ENCODE assay signal across 23 cellular contexts in the genomic region with DNA sequence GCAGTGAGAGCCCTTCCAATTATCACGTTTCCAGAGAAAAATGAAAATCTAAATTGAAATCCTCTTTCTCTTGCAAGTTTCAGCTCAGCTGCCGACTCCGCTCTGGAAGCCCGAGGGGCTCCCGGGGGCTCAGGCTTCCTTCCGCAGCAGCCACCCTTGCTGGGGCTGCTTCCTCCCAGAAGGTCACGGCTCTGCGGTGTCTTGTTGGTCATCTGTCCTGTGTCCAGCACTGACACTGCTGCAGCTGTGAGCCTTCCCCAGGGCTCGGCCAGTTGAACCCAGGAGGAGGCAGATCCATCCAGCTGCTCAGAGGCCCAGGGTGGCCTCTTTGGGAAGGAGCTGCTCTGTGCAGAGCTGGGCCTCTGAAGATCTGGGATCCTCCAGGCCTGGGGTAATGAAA.
A peak's percentile ranks its signal among the peaks of the same experiment; 100 is the strongest.
DNase-seq lines count a peak whose midpoint lies in the region; ATAC-seq and TF ChIP-seq lines count a peak whose summit lies in the region.
"Had no signal": no experiment of that assay in that cellular context is flagged by ENCODE, and none has a peak within 500 bp of the region (broad histone marks: within the 10 kb centered on the region; RNA-seq: fewer than 3 reads in every experiment).

No MANE protein-coding gene starts in this region.

- H3K36me3 Mint-ChIP-seq in activated naive CD8-positive, alpha-beta T cell treated with anti-CD3 and anti-CD28 coated beads, Interleukin-2, amount 10 ng/mL, durations not matched to agents 7 days and 5 days, result peaks cover 8% of the 10 kb centered on the region
- no peaks in the 10 kb centered on the region for H3K36me3 Mint-ChIP-seq in activated naive CD8-positive, alpha-beta T cell treated with anti-CD3 and anti-CD28 coated beads for 36 hours
- H3K36me3 Mint-ChIP-seq in memory B cell, result no peaks in the 10 kb centered on the region
- no peaks in the 10 kb centered on the region for H3K36me3 Mint-ChIP-seq in glutamatergic neuron (ENCODE audit: unreplicated experiment)
- H3K36me3 Mint-ChIP-seq: brain had no signal

- H2AFZ ChIP-seq in SU-DHL-6 (ENCODE audit: low read depth, low read length, severe bottlenecking), result no peak overlapping the region
- H2AFZ ChIP-seq: GM23248 had no signal

- no peaks in the 10 kb centered on the region for H3K4me1 ChIP-seq in upper lobe of right lung
- H3K4me1 ChIP-seq: right atrium auricular region, testis had no signal

- H3F3A ChIP-seq in SU-DHL-6 (ENCODE audit: insufficient read depth), result peaks cover 31% of the 10 kb centered on the region

- H3K36me3 ChIP-seq in SU-DHL-6 (ENCODE audit: low read length) (no peaks in the 10 kb centered on the region), upper lobe of right lung (no peaks in the 10 kb centered on the region)
- H3K36me3 ChIP-seq: right atrium auricular region had no signal

- peaks cover 2% of the 10 kb centered on the region for H3K9me3 Mint-ChIP-seq in activated naive CD8-positive, alpha-beta T cell treated with anti-CD3 and anti-CD28 coated beads, Interleukin-2, amount 10 ng/mL, durations not matched to agents 7 days and 5 days
- no peaks in the 10 kb centered on the region for H3K9me3 Mint-ChIP-seq in activated naive CD8-positive, alpha-beta T cell treated with anti-CD3 and anti-CD28 coated beads for 36 hours
- H3K9me3 Mint-ChIP-seq in memory B cell (peaks cover 4% of the 10 kb centered on the region), glutamatergic neuron (ENCODE audit: unreplicated experiment) (peaks cover 26% of the 10 kb centered on the region)
- H3K9me3 Mint-ChIP-seq: activated naive CD8-positive, alpha-beta T cell treated with anti-CD3 and anti-CD28 coated beads, Interleukin-2, amount 50 U/mL, for 24 hours; dendritic cell treated with granulocyte-macrophage colony-stimulating factor and Interleukin-4, amounts not matched to agents 40 ng/mL and 50 ng/mL, for 4 days had no signal

- H3K9me3 ChIP-seq in SU-DHL-6 (ENCODE audit: insufficient read depth, low read length) (no peaks in the 10 kb centered on the region), upper lobe of right lung (no peaks in the 10 kb centered on the region)
- H3K9me3 ChIP-seq: right atrium auricular region, testis had no signal

- peak overlapping the region; percentile 95 for H3K27ac Mint-ChIP-seq in activated naive CD8-positive, alpha-beta T cell treated with anti-CD3 and anti-CD28 coated beads, Interleukin-2, amount 10 ng/mL, durations not matched to agents 7 days and 5 days
- no peak overlapping the region for H3K27ac Mint-ChIP-seq in activated naive CD8-positive, alpha-beta T cell treated with anti-CD3 and anti-CD28 coated beads for 36 hours
- H3K27ac Mint-ChIP-seq in memory B cell (no peak overlapping the region), glutamatergic neuron (ENCODE audit: unreplicated experiment) (no peak overlapping the region)
- H3K27ac Mint-ChIP-seq: activated naive CD8-positive, alpha-beta T cell treated with anti-CD3 and anti-CD28 coated beads, Interleukin-2, amount 50 U/mL, for 24 hours; brain; dendritic cell treated with granulocyte-macrophage colony-stimulating factor and Interleukin-4, amounts not matched to agents 40 ng/mL and 50 ng/mL, for 4 days had no signal

- H3K27me3 ChIP-seq in SU-DHL-6 (ENCODE audit: low read length), result no peaks in the 10 kb centered on the region
- H3K27me3 ChIP-seq in upper lobe of right lung, result peaks cover 11% of the 10 kb centered on the region
- H3K27me3 ChIP-seq: right atrium auricular region, testis had no signal

- peaks cover 7% of the 10 kb centered on the region for H3K27me3 Mint-ChIP-seq in activated naive CD8-positive, alpha-beta T cell treated with anti-CD3 and anti-CD28 coated beads, Interleukin-2, amount 10 ng/mL, durations not matched to agents 7 days and 5 days
- peaks cover 5% of the 10 kb centered on the region for H3K27me3 Mint-ChIP-seq in activated naive CD8-positive, alpha-beta T cell treated with anti-CD3 and anti-CD28 coated beads for 36 hours
- peaks cover 6% of the 10 kb centered on the region for H3K27me3 Mint-ChIP-seq in memory B cell
- H3K27me3 Mint-ChIP-seq in glutamatergic neuron (ENCODE audit: unreplicated experiment), result no peaks in the 10 kb centered on the region

- peak overlapping the region; percentile 65 for H3K9ac ChIP-seq in SU-DHL-6 (ENCODE audit: low read length)
- H3K9ac ChIP-seq: GM23248 had no signal

- no peaks in the 10 kb centered on the region for H3K9me2 ChIP-seq in SU-DHL-6 (replicated peaks; ENCODE audit: insufficient read depth, low read length)

- H3K4me2 ChIP-seq in SU-DHL-6 (ENCODE audit: low read depth, low read length, poor library complexity, severe bottlenecking), result peak overlapping the region; percentile 79

- H3K4me3 ChIP-seq in SU-DHL-6 (ENCODE audit: insufficient read depth, low read length, poor library complexity, severe bottlenecking) (no peak overlapping the region), upper lobe of right lung (no peak overlapping the region)
- H3K4me3 ChIP-seq: GM23248, right atrium auricular region, testis had no signal

- no peak for ATAC-seq in activated naive CD8-positive, alpha-beta T cell treated with anti-CD3 and anti-CD28 coated beads, Interleukin-2, amount 10 ng/mL, durations not matched to agents 7 days and 5 days (ENCODE audit: low read depth)
- no peak for ATAC-seq in memory B cell (ENCODE audit: low read depth)
- no peak for ATAC-seq in upper lobe of right lung
- ATAC-seq in stimulated activated naive CD8-positive, alpha-beta T cell treated with anti-CD3 and anti-CD28 coated beads, Interleukin-15, Interleukin-2, amounts not matched to agents 100 U/mL and 50 U/mL, for 24 hours, result no peak
- ATAC-seq: activated naive CD8-positive, alpha-beta T cell treated with anti-CD3 and anti-CD28 coated beads, Interleukin-2, amount 50 U/mL, for 24 hours had no signal

- no peaks in the 10 kb centered on the region for H4K20me1 ChIP-seq in SU-DHL-6 (ENCODE audit: low read depth, low read length)

- H3K27ac ChIP-seq in SU-DHL-6 (ENCODE audit: low read depth, low read length) (peak overlapping the region; percentile 99), upper lobe of right lung (no peak overlapping the region)
- H3K27ac ChIP-seq: GM23248, right atrium auricular region, testis had no signal

- no peak overlapping the region for H3K4me3 Mint-ChIP-seq in activated naive CD8-positive, alpha-beta T cell treated with anti-CD3 and anti-CD28 coated beads, Interleukin-2, amount 10 ng/mL, durations not matched to agents 7 days and 5 days
- no peak overlapping the region for H3K4me3 Mint-ChIP-seq in activated naive CD8-positive, alpha-beta T cell treated with anti-CD3 and anti-CD28 coated beads for 36 hours
- H3K4me3 Mint-ChIP-seq in memory B cell, result peak overlapping the region; percentile 34
- H3K4me3 Mint-ChIP-seq in glutamatergic neuron (ENCODE audit: unreplicated experiment), result no peak overlapping the region
- H3K4me3 Mint-ChIP-seq: activated naive CD8-positive, alpha-beta T cell treated with anti-CD3 and anti-CD28 coated beads, Interleukin-2, amount 50 U/mL, for 24 hours; brain; dendritic cell treated with granulocyte-macrophage colony-stimulating factor and Interleukin-4, amounts not matched to agents 40 ng/mL and 50 ng/mL, for 4 days had no signal

- H3K4me1 Mint-ChIP-seq in activated naive CD8-positive, alpha-beta T cell treated with anti-CD3 and anti-CD28 coated beads, Interleukin-2, amount 10 ng/mL, durations not matched to agents 7 days and 5 days, result peaks cover 28% of the 10 kb centered on the region
- peaks cover 18% of the 10 kb centered on the region for H3K4me1 Mint-ChIP-seq in activated naive CD8-positive, alpha-beta T cell treated with anti-CD3 and anti-CD28 coated beads for 36 hours
- H3K4me1 Mint-ChIP-seq in memory B cell, result peaks cover 47% of the 10 kb centered on the region
- H3K4me1 Mint-ChIP-seq in glutamatergic neuron (ENCODE audit: low read depth, unreplicated experiment), result peaks cover 3% of the 10 kb centered on the region

- no peak for DNase-seq in activated naive CD8-positive, alpha-beta T cell treated with anti-CD3 and anti-CD28 coated beads, Interleukin-2, amount 10 ng/mL, durations not matched to agents 7 days and 5 days
- no peak for DNase-seq in activated naive CD8-positive, alpha-beta T cell treated with anti-CD3 and anti-CD28 coated beads for 36 hours
- DNase-seq in memory B cell (ENCODE audit: low spot score in 2 of 2) (no peak), upper lobe of right lung (peak; percentile 27), glutamatergic neuron (no peak)
- DNase-seq in activated naive CD4-positive, alpha-beta T cell (lab: John Stamatoyannopoulos, UW), result no peak
- no peak for DNase-seq in stimulated activated naive CD8-positive, alpha-beta T cell treated with anti-CD3 and anti-CD28 coated beads, Interleukin-15, Interleukin-2, amounts not matched to agents 100 U/mL and 50 U/mL, for 24 hours
- DNase-seq: activated CD4-positive, alpha-beta T cell treated with anti-CD3 and anti-CD28 coated beads, Interleukin-2, amount 50 U/mL, for 4 hours; activated naive CD8-positive, alpha-beta T cell treated with anti-CD3 and anti-CD28 coated beads, Interleukin-2, amount 50 U/mL, for 24 hours; activated T-cell treated with anti-CD3 and anti-CD28 coated beads, Interleukin-2, amount 50 U/mL, for 48 hours; CD4-positive, CD25-positive, alpha-beta regulatory T cell; DMS153; foreskin fibroblast; GM23248; IMR-90; NCI-H2171 treated with DMSO at 0.1 percent for 48 hours; OCI-M1; SIG-M5; testis had no signal

- POLR2A ChIA-PET in activated naive CD8-positive, alpha-beta T cell treated with anti-CD3 and anti-CD28 coated beads, Interleukin-2, amount 10 ng/mL, durations not matched to agents 7 days and 5 days (lab: Charles Lee), result interaction anchor here (2.3 kb wide), 1 partner anchor 16 kb away, joined by 7 read pairs; no protein-coding TSS in a partner anchor

- intact Hi-C loops in upper lobe of right lung (cut with DNase I), result no loop called here

- no peak for TF ChIP-seq CTCF in SU-DHL-6 (IDR thresholded peaks at IDR 0.05; ENCODE audit: insufficient read depth, low read length, poor library complexity, severe bottlenecking)
- TF ChIP-seq CTCF in upper lobe of right lung (IDR thresholded peaks at IDR 0.05), result no peak
- no peak for TF ChIP-seq CTCF in glutamatergic neuron (IDR thresholded peaks at IDR 0.05; ENCODE audit: partially characterized antibody, unreplicated experiment)

- no peaks in the 10 kb centered on the region for H3K79me2 ChIP-seq in SU-DHL-6 (ENCODE audit: insufficient read depth, low read length)
